In the genomic region with DNA sequence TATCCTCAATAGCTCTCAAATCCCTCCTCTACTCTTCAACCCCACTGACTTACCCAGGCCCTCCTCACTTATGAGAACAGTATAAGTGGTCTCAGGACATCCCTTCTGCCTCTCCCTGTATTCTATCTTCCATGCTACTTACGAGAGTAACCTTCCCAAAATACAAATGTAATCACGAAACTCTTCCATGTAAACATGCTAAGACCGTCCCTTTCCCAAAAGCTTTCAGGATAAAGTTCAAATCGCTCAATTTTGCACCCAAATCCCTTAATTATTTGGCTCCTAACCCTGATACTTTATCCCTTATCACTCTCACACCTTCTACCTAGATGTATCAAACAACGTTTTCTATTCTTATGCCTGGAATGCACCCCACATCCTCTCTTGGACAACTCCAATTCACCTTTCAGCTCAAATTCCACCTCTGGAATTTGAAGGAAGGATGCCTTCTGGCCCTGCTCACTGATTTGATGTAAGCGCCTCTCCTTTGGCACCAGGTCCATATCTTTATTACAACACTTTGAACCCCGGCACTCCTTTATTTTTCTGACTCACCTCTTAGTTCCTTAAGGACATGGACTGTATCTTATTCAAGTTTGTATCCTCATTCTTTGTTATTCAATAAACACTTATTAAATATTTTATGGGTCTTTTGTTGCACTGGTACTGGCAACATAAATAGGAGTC, we compare ENCODE assay signal across 34 cellular contexts. TPM values are rescaled to one million over a fixed set of nuclear protein-coding genes. Genes with fewer than 3 reads are reported as not detected.
DNase-seq lines count a peak whose midpoint lies in the region; ATAC-seq, FAIRE-seq and TF ChIP-seq lines count a peak whose summit lies in the region.
"Had no signal": no experiment of that assay in that cellular context is flagged by ENCODE, and none has a peak within 500 bp of the region (broad histone marks: within the 10 kb centered on the region; RNA-seq: fewer than 3 reads in every experiment).

No MANE protein-coding gene starts in this region.

- H3K27ac ChIP-seq in colonic mucosa (peak overlapping the region; percentile 29), HepG2 (ENCODE audit: extremely low read length, insufficient read depth, low read length) (no peak overlapping the region)
- H3K27ac ChIP-seq: C4-2B, gastroesophageal sphincter, KMS-11, PC-9, VCaP had no signal

- H3K4me3 Mint-ChIP-seq in activated CD4-positive, alpha-beta memory T cell treated with anti-CD3 and anti-CD28 coated beads for 36 hours: no peak overlapping the region
- H3K4me3 Mint-ChIP-seq: activated naive CD4-positive, alpha-beta T cell treated with anti-CD3 and anti-CD28 coated beads, Interleukin-2, amount 10 ng/mL, durations not matched to agents 7 days and 5 days; activated T-helper 1 cell treated with anti-CD3 and anti-CD28 coated beads, Interleukin-12 subunit alpha, Interleukin-12 subunit beta, Interleukin-2, Interleukin-4 antibody, amounts not matched to agents 30 ng/mL and 10 ng/mL and 1 ng/mL, durations not matched to agents 14 hours and 24 hours and 36 hours; dendritic cell treated with granulocyte-macrophage colony-stimulating factor and Interleukin-4, amounts not matched to agents 40 ng/mL and 50 ng/mL, for 4 days; T-helper 2 cell treated with Interferon-gamma antibody and Interleukin-4, amounts not matched to agents 5 μg/mL and 100 μg/mL, for 36 hours had no signal

- no peak overlapping the region for H3K27ac Mint-ChIP-seq in activated CD4-positive, alpha-beta memory T cell treated with anti-CD3 and anti-CD28 coated beads for 36 hours
- H3K27ac Mint-ChIP-seq: activated naive CD4-positive, alpha-beta T cell treated with anti-CD3 and anti-CD28 coated beads, Interleukin-2, amount 10 ng/mL, durations not matched to agents 7 days and 5 days; activated T-helper 1 cell treated with anti-CD3 and anti-CD28 coated beads, Interleukin-12 subunit alpha, Interleukin-12 subunit beta, Interleukin-2, Interleukin-4 antibody, amounts not matched to agents 30 ng/mL and 10 ng/mL and 1 ng/mL, durations not matched to agents 14 hours and 24 hours and 36 hours; T-helper 2 cell treated with Interferon-gamma antibody and Interleukin-4, amounts not matched to agents 5 μg/mL and 100 μg/mL, for 36 hours had no signal

- FAIRE-seq in HepG2 (lab: Jason Lieb, UNC): no peak
- no peak for FAIRE-seq in urothelium cell line (lab: Jason Lieb, UNC)
- FAIRE-seq: D721Med, GM12878, islet of Langerhans had no signal

- TF ChIP-seq CTCF in colonic mucosa (IDR thresholded peaks at IDR 0.05): no peak
- TF ChIP-seq CTCF in HepG2 (CRISPR knock-in tag; IDR thresholded peaks at IDR 0.05): no peak

- TF ChIP-seq EP300 in HepG2 (IDR thresholded peaks at IDR 0.05; ENCODE audit: low read depth in 2 of 2, low read length in 2 of 2) (no peak), HepG2 (CRISPR knock-in tag; IDR thresholded peaks at IDR 0.05; ENCODE audit: borderline replicate concordance) (no peak)

- no peaks in the 10 kb centered on the region for H3K36me3 ChIP-seq in colonic mucosa
- no peaks in the 10 kb centered on the region for H3K36me3 ChIP-seq in HepG2 (replicated peaks in 1 of 2; ENCODE audit: control insufficient read depth in 1 of 2, insufficient read depth in 2 of 2, low read length in 2 of 2)

- TF ChIP-seq POLR2A in HepG2 (IDR thresholded peaks at IDR 0.05; ENCODE audit: insufficient read depth in 1 of 2, low read depth in 2 of 2, low read length in 2 of 2): no peak

- H3K27me3 Mint-ChIP-seq in activated CD4-positive, alpha-beta memory T cell treated with anti-CD3 and anti-CD28 coated beads for 36 hours: no peaks in the 10 kb centered on the region
- H3K27me3 Mint-ChIP-seq: activated naive CD4-positive, alpha-beta T cell treated with anti-CD3 and anti-CD28 coated beads, Interleukin-2, amount 10 ng/mL, durations not matched to agents 7 days and 5 days; dendritic cell treated with granulocyte-macrophage colony-stimulating factor and Interleukin-4, amounts not matched to agents 40 ng/mL and 50 ng/mL, for 4 days had no signal

- in situ Hi-C loops in HepG2 (cut with HindIII; ENCODE audit: extremely low pct_ligation_motif_present, low pct_unique_long_range_greater_than_20kb): no loop called here

- BruUV-seq in HepG2 (replicated peaks; lab: Mats Ljungman, UMichigan): no TSS peak

- WGBS in HepG2 (ENCODE audit: low lambda C conversion rate): 35% methylated on average over 7 of the region's 7 CpGs

- no peaks in the 10 kb centered on the region for H3K9me3 Mint-ChIP-seq in activated CD4-positive, alpha-beta memory T cell treated with anti-CD3 and anti-CD28 coated beads for 36 hours
- H3K9me3 Mint-ChIP-seq: activated naive CD4-positive, alpha-beta T cell treated with anti-CD3 and anti-CD28 coated beads, Interleukin-2, amount 10 ng/mL, durations not matched to agents 7 days and 5 days; activated T-helper 1 cell treated with anti-CD3 and anti-CD28 coated beads, Interleukin-12 subunit alpha, Interleukin-12 subunit beta, Interleukin-2, Interleukin-4 antibody, amounts not matched to agents 30 ng/mL and 10 ng/mL and 1 ng/mL, durations not matched to agents 14 hours and 24 hours and 36 hours; dendritic cell treated with granulocyte-macrophage colony-stimulating factor and Interleukin-4, amounts not matched to agents 40 ng/mL and 50 ng/mL, for 4 days; T-helper 2 cell treated with Interferon-gamma antibody and Interleukin-4, amounts not matched to agents 5 μg/mL and 100 μg/mL, for 36 hours had no signal

- peaks cover 1% of the 10 kb centered on the region for H3K36me3 Mint-ChIP-seq in activated CD4-positive, alpha-beta memory T cell treated with anti-CD3 and anti-CD28 coated beads for 36 hours

- peak overlapping the region; percentile 7 for H2AFZ ChIP-seq in HepG2 (ENCODE audit: low read length)
- H2AFZ ChIP-seq: PC-9 had no signal

- DNase-seq in NCI-H226 (peak; percentile 79), colonic mucosa (peak; percentile 42), HepG2 (ENCODE audit: low spot score) (no peak), urothelium cell line (ENCODE audit: low spot score) (peak; percentile 32), retina (no peak)
- no peak for DNase-seq in activated CD4-positive, alpha-beta memory T cell treated with anti-CD3 and anti-CD28 coated beads for 36 hours
- DNase-seq: activated CD4-positive, alpha-beta T cell treated with anti-CD3 and anti-CD28 coated beads for 48 hours; activated naive CD4-positive, alpha-beta T cell treated with anti-CD3 and anti-CD28 coated beads, Interleukin-2, amount 10 ng/mL, durations not matched to agents 7 days and 5 days; amygdala; EL; hypothalamus; lower lobe of right lung; NCI-H1694 treated with DMSO at 0.1 percent for 48 hours; NCI-H526; NK-92 treated with Interleukin-12 subunit alpha and Interleukin-12 subunit beta, amount 100 ng/mL, for 24 hours; PC-9; posterior cingulate gyrus; right lobe of liver; Right ventricle myocardium superior; stimulated activated CD4-positive, alpha-beta T cell treated with anti-CD3 and anti-CD28 coated beads, Interleukin-12 subunit alpha, Interleukin-12 subunit beta, amount 100 ng/mL, for 4 hours; stimulated activated CD4-positive, alpha-beta T cell treated with anti-CD3 and anti-CD28 coated beads, Interleukin-4, amount 100 ng/mL, for 1 hour; substantia nigra; upper lobe of left lung had no signal

- H3K4me1 Mint-ChIP-seq in activated CD4-positive, alpha-beta memory T cell treated with anti-CD3 and anti-CD28 coated beads for 36 hours (ENCODE audit: low read depth): peaks cover 32% of the 10 kb centered on the region

- CTCF ChIA-PET in HepG2 (lab: Yijun Ruan, JAX; ENCODE audit: low intra/inter-chr PET ratio, low total read pairs): no interaction called here
- CTCF ChIA-PET in activated CD4-positive, alpha-beta memory T cell treated with anti-CD3 and anti-CD28 coated beads for 36 hours (lab: Charles Lee): interaction anchor here (0.8 kb wide), 1 partner anchor 179 kb away, joined by 4 read pairs; no protein-coding TSS in a partner anchor

- no peaks in the 10 kb centered on the region for H4K20me1 ChIP-seq in HepG2 (ENCODE audit: insufficient read depth, low read length)

- TF ChIP-seq RAD21 in HepG2 (CRISPR knock-in tag; IDR thresholded peaks at IDR 0.05): no peak

- H3K9ac ChIP-seq in colonic mucosa (ENCODE audit: low read depth in 2 of 2, low read length in 2 of 2): no peak overlapping the region
- no peak overlapping the region for H3K9ac ChIP-seq in HepG2 (ENCODE audit: insufficient read depth, low read depth, low read length)
- H3K9ac ChIP-seq: KMS-11 had no signal

- POLR2A ChIA-PET in HepG2 (lab: Yijun Ruan, JAX): no interaction called here
- POLR2A ChIA-PET in activated CD4-positive, alpha-beta memory T cell treated with anti-CD3 and anti-CD28 coated beads for 36 hours (lab: Charles Lee): no interaction called here

- H3K79me2 ChIP-seq in HepG2 (ENCODE audit: insufficient read depth, low read length): no peaks in the 10 kb centered on the region

- ATAC-seq in HepG2 (no peak), HG02938 (IDR thresholded peaks at IDR 0.05; ENCODE audit: unreplicated experiment) (no peak)
- ATAC-seq: gastroesophageal sphincter, GM12878, lower lobe of right lung had no signal

- H3K9me3 ChIP-seq in colonic mucosa (no peaks in the 10 kb centered on the region), HepG2 (ENCODE audit: low read length) (no peaks in the 10 kb centered on the region)
- H3K9me3 ChIP-seq: gastroesophageal sphincter, lower lobe of right lung, upper lobe of left lung had no signal

- intact Hi-C loops in colonic mucosa (cut with DNase I): no loop called here
- intact Hi-C loops in HepG2 (cut with micrococcal nuclease; ENCODE audit: unreplicated experiment): no loop called here
- intact Hi-C loops in activated CD4-positive, alpha-beta memory T cell treated with anti-CD3 and anti-CD28 coated beads for 36 hours (cut with micrococcal nuclease): loop anchor here (5.0 kb wide), 1 partner anchor 803 kb away; a partner anchor contains a TSS

- no peaks in the 10 kb centered on the region for H3K4me1 ChIP-seq in colonic mucosa
- peaks cover 11% of the 10 kb centered on the region for H3K4me1 ChIP-seq in HepG2 (ENCODE audit: insufficient read depth, low read length)

- H3K27me3 ChIP-seq in colonic mucosa (no peaks in the 10 kb centered on the region), HepG2 (ENCODE audit: control insufficient read depth in 1 of 2, insufficient read depth in 2 of 2, low read length in 2 of 2) (no peaks in the 10 kb centered on the region)
- H3K27me3 ChIP-seq: gastroesophageal sphincter, right lobe of liver, upper lobe of left lung had no signal

- H3K4me2 ChIP-seq in HepG2 (ENCODE audit: low read depth, low read length): no peak overlapping the region
- H3K4me2 ChIP-seq: KMS-11, PC-9 had no signal

- H3K4me3 ChIP-seq in colonic mucosa (no peak overlapping the region), HepG2 (replicated peaks in 1 of 3; ENCODE audit: insufficient read depth in 1 of 3, low read depth in 2 of 3, low read length in 3 of 3) (no peak overlapping the region)
- H3K4me3 ChIP-seq: gastroesophageal sphincter, GM12878, lower lobe of right lung, PC-9, upper lobe of left lung had no signal

RNA-seq across cellular contexts. Expression of a gene that starts 3.2 kb away (rescaled TPM):
- 10 to 100 TPM; 14.9 to 27.4 TPM for total RNA-seq in colonic mucosa
- not detected in 2 replicates for total RNA-seq in HepG2 (2016; rRNA removed; fragmentation: Illumina TruSeq; extraction: Trizol)
- total RNA-seq in HepG2 (2016; cell fraction: cytosol; rRNA removed; fragmentation: Illumina TruSeq; extraction: Trizol; ENCODE audit: low read depth): not detected in 2 replicates
- not detected in 2 replicates for total RNA-seq in HepG2 (2016; cell fraction: insoluble cytoplasmic fraction; rRNA removed; fragmentation: Illumina TruSeq; extraction: Trizol)
- not detected in 2 replicates for total RNA-seq in HepG2 (2016; cell fraction: membrane; rRNA removed; fragmentation: Illumina TruSeq; extraction: Trizol)
- not detected in 2 replicates for total RNA-seq in HepG2 (2016; cell fraction: nucleus; rRNA removed; fragmentation: Illumina TruSeq; extraction: Trizol)
- polyA plus RNA-seq in HepG2 (2011; rRNA removed): not detected in 2 replicates
- polyA plus RNA-seq in HepG2 (2011; cell fraction: cytosol; rRNA removed): not detected in 2 replicates
- polyA plus RNA-seq in HepG2 (2011; cell fraction: nucleus; rRNA removed): not detected in 2 replicates
- not detected in 2 replicates for polyA plus RNA-seq in HepG2 (2012)
- not detected in 2 replicates for polyA plus RNA-seq in HepG2 (2016; cell fraction: cytosol; fragmentation: Illumina TruSeq; extraction: Trizol; ENCODE audit: low read depth)
- polyA plus RNA-seq in HepG2 (2016; cell fraction: insoluble cytoplasmic fraction; fragmentation: Illumina TruSeq; extraction: Trizol; ENCODE audit: low read depth): not detected in 2 replicates
- not detected in 2 replicates for polyA plus RNA-seq in HepG2 (2016; cell fraction: membrane; fragmentation: Illumina TruSeq; extraction: Trizol; ENCODE audit: low read depth)
- not detected in 2 replicates for polyA plus RNA-seq in HepG2 (2016; cell fraction: nucleus; fragmentation: Illumina TruSeq; extraction: Trizol; ENCODE audit: insufficient read depth, low read depth)
- 0.02 TPM in 1 of 2 replicates, not detected in the other for polyA minus RNA-seq in HepG2 (2011; rRNA and poly(A)+ RNA removed; ENCODE audit: low replicate concordance)
- not detected in 2 replicates for polyA minus RNA-seq in HepG2 (2011; cell fraction: cytosol; rRNA and poly(A)+ RNA removed)
- not detected in 2 replicates for polyA minus RNA-seq in HepG2 (2011; cell fraction: nucleus; rRNA and poly(A)+ RNA removed)
- total RNA-seq in activated CD4-positive, alpha-beta memory T cell treated with anti-CD3 and anti-CD28 coated beads for 36 hours: 10 to 100 TPM; 14.4 to 14.7 TPM

RNA-seq across cellular contexts. Expression of a gene that starts 15.2 kb away (rescaled TPM):
- total RNA-seq in colonic mucosa (1 to 10 TPM in 1 of 2 donors, under 1 TPM in 1; 0.35 to 1.2 TPM), HepG2 (2016; rRNA removed; fragmentation: Illumina TruSeq; extraction: Trizol) (not detected in 2 replicates)
- not detected in 2 replicates for total RNA-seq in HepG2 (2016; cell fraction: cytosol; rRNA removed; fragmentation: Illumina TruSeq; extraction: Trizol; ENCODE audit: low read depth)
- not detected in 2 replicates for total RNA-seq in HepG2 (2016; cell fraction: insoluble cytoplasmic fraction; rRNA removed; fragmentation: Illumina TruSeq; extraction: Trizol)
- not detected in 2 replicates for total RNA-seq in HepG2 (2016; cell fraction: membrane; rRNA removed; fragmentation: Illumina TruSeq; extraction: Trizol)
- not detected in 2 replicates for total RNA-seq in HepG2 (2016; cell fraction: nucleus; rRNA removed; fragmentation: Illumina TruSeq; extraction: Trizol)
- not detected in 2 replicates for polyA plus RNA-seq in HepG2 (2011; rRNA removed)
- not detected in 2 replicates for polyA plus RNA-seq in HepG2 (2011; cell fraction: cytosol; rRNA removed)
- not detected in 2 replicates for polyA plus RNA-seq in HepG2 (2011; cell fraction: nucleus; rRNA removed)
- not detected in 2 replicates for polyA plus RNA-seq in HepG2 (2012)
- not detected in 2 replicates for polyA plus RNA-seq in HepG2 (2016; cell fraction: cytosol; fragmentation: Illumina TruSeq; extraction: Trizol; ENCODE audit: low read depth)
- not detected in 2 replicates for polyA plus RNA-seq in HepG2 (2016; cell fraction: insoluble cytoplasmic fraction; fragmentation: Illumina TruSeq; extraction: Trizol; ENCODE audit: low read depth)
- not detected in 2 replicates for polyA plus RNA-seq in HepG2 (2016; cell fraction: membrane; fragmentation: Illumina TruSeq; extraction: Trizol; ENCODE audit: low read depth)
- not detected in 2 replicates for polyA plus RNA-seq in HepG2 (2016; cell fraction: nucleus; fragmentation: Illumina TruSeq; extraction: Trizol; ENCODE audit: insufficient read depth, low read depth)
- not detected in 2 replicates for polyA minus RNA-seq in HepG2 (2011; rRNA and poly(A)+ RNA removed; ENCODE audit: low replicate concordance)
- not detected in 2 replicates for polyA minus RNA-seq in HepG2 (2011; cell fraction: cytosol; rRNA and poly(A)+ RNA removed)
- polyA minus RNA-seq in HepG2 (2011; cell fraction: nucleus; rRNA and poly(A)+ RNA removed): not detected in 2 replicates
- total RNA-seq in activated CD4-positive, alpha-beta memory T cell treated with anti-CD3 and anti-CD28 coated beads for 36 hours: 10 to 100 TPM; 13.4 to 13.7 TPM
- total RNA-seq: PC-9 had no signal

Comparison
In these comparisons a context has a peak if more than half of its experiments do, and no peak if none do; other contexts are left out.
1. DNase-seq: peak in NCI-H226 (single experiment), colonic mucosa (single experiment) and urothelium cell line (single experiment); none in HepG2 (single experiment), activated CD4-positive, alpha-beta memory T cell treated with anti-CD3 and anti-CD28 coated beads for 36 hours (single experiment) and retina (single experiment).
2. RNA of a gene that starts 3.2 kb away (total RNA-seq): 14.9 to 27.4 TPM in colonic mucosa and 14.4 to 14.7 TPM in activated CD4-positive, alpha-beta memory T cell treated with anti-CD3 and anti-CD28 coated beads for 36 hours; not detected in HepG2; every median in the first group is over 10 times any median in the second.
3. RNA of a gene that starts 15.2 kb away (total RNA-seq): 13.4 to 13.7 TPM in activated CD4-positive, alpha-beta memory T cell treated with anti-CD3 and anti-CD28 coated beads for 36 hours; 0.35 to 1.2 TPM in colonic mucosa and not detected in HepG2; every median in the first group is over 4 times any median in the second.